9 cellular contexts compared by ENCODE assay signal in the genomic region with DNA sequence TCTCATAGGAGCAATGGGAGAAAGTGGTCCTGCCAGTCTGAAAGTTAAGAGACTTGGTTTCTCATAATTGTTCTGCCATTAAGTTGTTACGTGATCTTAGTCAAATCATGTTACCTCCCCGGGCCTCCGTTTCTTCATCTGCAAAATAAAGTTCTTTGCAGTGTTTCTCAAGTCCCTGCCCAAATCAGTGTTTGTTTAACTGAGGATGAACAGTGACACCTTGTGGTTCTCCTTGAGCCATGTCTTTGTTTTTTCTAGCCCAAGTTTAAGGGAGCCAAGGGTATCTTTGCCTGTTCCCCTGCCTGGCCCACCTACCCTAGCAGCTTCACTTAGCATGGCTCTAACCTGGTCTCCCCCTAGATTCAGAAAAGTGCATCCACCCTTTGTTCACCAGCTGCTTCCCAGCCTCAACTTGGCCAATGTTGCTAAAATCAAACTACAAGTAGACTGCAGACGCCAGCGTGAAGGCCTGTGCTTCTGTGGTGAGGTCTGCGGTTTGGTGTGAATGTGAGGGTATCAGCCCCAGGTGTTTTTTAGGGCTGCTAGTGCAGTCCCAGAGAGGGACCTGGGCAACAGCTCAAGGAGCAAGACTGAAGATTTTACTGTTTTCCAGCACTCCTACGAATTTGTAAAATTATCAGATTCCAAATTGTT. TPM values are rescaled to one million over a fixed set of nuclear protein-coding genes. Genes with fewer than 3 reads are reported as not detected.
DNase-seq lines count a peak whose midpoint lies in the region; ATAC-seq and TF ChIP-seq lines count a peak whose summit lies in the region.
"Had no signal": no experiment of that assay in that cellular context is flagged by ENCODE, and none has a peak within 500 bp of the region (broad histone marks: within the 10 kb centered on the region; RNA-seq: fewer than 3 reads in every experiment).

No MANE protein-coding gene starts in this region.

- 68% methylated on average over 7 of the region's 7 CpGs for WGBS in suprapubic skin

- H3K27ac ChIP-seq in suprapubic skin, result peak overlapping the region; percentile 25
- H3K27ac ChIP-seq: neutrophil had no signal

- TF ChIP-seq CTCF in brain (conservative IDR thresholded peaks at IDR 0.05) (peak; percentile 75 to 79), suprapubic skin (IDR thresholded peaks at IDR 0.05) (peak; percentile 27 to 42)

- in situ Hi-C loops in Caki2 (cut with HindIII; ENCODE audit: low pct_unique_long_range_greater_than_20kb, low sequenced_read_pairs), result no loop called here

- TF ChIP-seq POLR2A in suprapubic skin (IDR thresholded peaks at IDR 0.05), result no peak

- H3K27me3 ChIP-seq in suprapubic skin, result no peaks in the 10 kb centered on the region
- H3K27me3 ChIP-seq: neutrophil had no signal

- ATAC-seq in GM19463 (IDR thresholded peaks at IDR 0.05; ENCODE audit: unreplicated experiment) (peak; percentile 51), HG02870 (IDR thresholded peaks at IDR 0.05; ENCODE audit: unreplicated experiment) (no peak), GM18498 (IDR thresholded peaks at IDR 0.05; ENCODE audit: unreplicated experiment) (no peak)

- H3K4me3 Mint-ChIP-seq in brain, result peak overlapping the region in 1 of 5 experiments; percentile 15

- no peaks in the 10 kb centered on the region for H3K9me3 ChIP-seq in suprapubic skin
- H3K9me3 ChIP-seq: neutrophil had no signal

- H3K27me3 Mint-ChIP-seq in brain, result no peaks in the 10 kb centered on the region

- peak overlapping the region; percentile 8 to 93 (median 69) for H3K27ac Mint-ChIP-seq in brain

- no peak for TF ChIP-seq EP300 in suprapubic skin (IDR thresholded peaks at IDR 0.05)

- H3K36me3 ChIP-seq in suprapubic skin, result no peaks in the 10 kb centered on the region
- H3K36me3 ChIP-seq: neutrophil had no signal

- H3K36me3 Mint-ChIP-seq in brain, result no peaks in the 10 kb centered on the region

- H3K4me1 Mint-ChIP-seq in brain, result peaks cover 52% of the 10 kb centered on the region

- H3K9me3 Mint-ChIP-seq in brain, result no peaks in the 10 kb centered on the region

- DNase-seq in Caki2 (ENCODE audit: low read depth) (peak; percentile 59), NCI-H2196 treated with DMSO at 0.1 percent for 48 hours (lab: John Stamatoyannopoulos, UW; ENCODE audit: unreplicated experiment) (peak; percentile 5), iris pigment epithelial cell (ENCODE audit: low read depth) (peak; percentile 82), suprapubic skin (ENCODE audit: low spot score in 2 of 2) (no peak)

- H3K4me1 ChIP-seq in suprapubic skin, result peaks cover 17% of the 10 kb centered on the region

- H3K4me3 ChIP-seq in suprapubic skin, result no peak overlapping the region

RNA-seq across cellular contexts. Expression of a gene that starts 35.5 kb away (rescaled TPM):
- total RNA-seq in Caki2 (2014; rRNA removed; shearing (Covaris generic); ENCODE audit: low replicate concordance), result 0.17 and 0.81 TPM in 2 replicates
- polyA plus RNA-seq in brain (ENCODE audit: insufficient read depth, low read depth, low replicate concordance), result 2.9 TPM
- 10 to 100 TPM in 3 of 4 donors, 1 to 10 TPM in 1; 9.1 to 25.2 (median 15.5) TPM for total RNA-seq in suprapubic skin

Comparison
In these comparisons a context has a peak if more than half of its experiments do, and no peak if none do; other contexts are left out.
1. DNase-seq: peak in Caki2 (single experiment), NCI-H2196 treated with DMSO at 0.1 percent for 48 hours (single experiment) and iris pigment epithelial cell (single experiment); none in suprapubic skin (0 of 2).